Comparison of ENCODE assay signal across 21 cellular contexts in the genomic region with DNA sequence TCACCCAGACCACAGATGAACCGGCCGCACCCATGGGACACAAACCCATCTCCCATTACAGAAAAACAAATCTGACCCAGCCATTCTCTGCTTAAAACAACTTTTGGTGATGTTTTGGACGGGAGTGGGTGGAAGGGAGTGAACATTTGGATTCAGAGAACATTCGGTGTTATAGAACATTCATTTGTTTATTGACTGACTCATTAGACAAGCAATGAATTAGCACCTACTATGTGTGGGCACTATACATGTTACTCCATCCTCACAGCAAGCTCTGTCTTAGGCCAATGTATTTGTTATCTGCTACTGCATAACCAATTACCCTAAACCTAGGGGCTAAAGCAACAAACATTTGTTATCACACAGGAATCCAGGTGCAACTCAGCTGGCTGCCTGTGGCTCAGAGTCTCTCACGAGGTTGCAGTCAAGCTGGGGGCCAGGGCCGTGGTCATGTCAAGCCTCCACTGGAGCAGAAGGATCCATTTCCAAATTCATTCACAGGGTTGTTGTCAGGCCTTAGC. TPM values are rescaled to one million over a fixed set of nuclear protein-coding genes. Genes with fewer than 3 reads are reported as not detected.
DNase-seq lines count a peak whose midpoint lies in the region; ATAC-seq and TF ChIP-seq lines count a peak whose summit lies in the region.
"Had no signal": no experiment of that assay in that cellular context is flagged by ENCODE, and none has a peak within 500 bp of the region (broad histone marks: within the 10 kb centered on the region; RNA-seq: fewer than 3 reads in every experiment).

No MANE protein-coding gene starts in this region.

- H3K4me3 ChIP-seq in fibroblast of villous mesenchyme (ENCODE audit: low read depth, low read length): no peak overlapping the region
- H3K4me3 ChIP-seq: cardiac muscle cell, esophagus squamous epithelium, MG63, neural progenitor cell, Peyer's patch, transverse colon had no signal

- no peak overlapping the region for H3K4me3 Mint-ChIP-seq in activated naive CD4-positive, alpha-beta T cell treated with anti-CD3 and anti-CD28 coated beads, Interleukin-2, amount 10 ng/mL, durations not matched to agents 7 days and 5 days
- H3K4me3 Mint-ChIP-seq: activated CD8-positive, alpha-beta T cell treated with anti-CD3 and anti-CD28 coated beads, Interleukin-2, amount 10 ng/mL, durations not matched to agents 7 days and 5 days; activated naive CD8-positive, alpha-beta T cell treated with anti-CD3 and anti-CD28 coated beads, Interleukin-2, amount 10 ng/mL, durations not matched to agents 7 days and 5 days; activated T-cell treated with anti-CD3 and anti-CD28 coated beads, Interleukin-2, amount 50 U/mL, for 72 hours; neural progenitor cell; stimulated activated naive B cell treated with anti-CD40 and anti-IgM and Interleukin-4, amounts not matched to agents 10 μg/mL and 1 μg/mL and 100 μg/mL, for 72 hours had no signal

- peaks cover 1% of the 10 kb centered on the region for H3K36me3 Mint-ChIP-seq in activated naive CD4-positive, alpha-beta T cell treated with anti-CD3 and anti-CD28 coated beads, Interleukin-2, amount 10 ng/mL, durations not matched to agents 7 days and 5 days
- peaks cover 6 to 24% of the 10 kb centered on the region in 2 donors for H3K36me3 Mint-ChIP-seq in activated naive CD4-positive, alpha-beta T cell treated with anti-CD3 and anti-CD28 coated beads, Interleukin-2, amount 50 U/mL, for 72 hours
- H3K36me3 Mint-ChIP-seq: activated naive CD8-positive, alpha-beta T cell treated with anti-CD3 and anti-CD28 coated beads, Interleukin-2, amount 10 ng/mL, durations not matched to agents 7 days and 5 days had no signal

- no peak for DNase-seq in activated naive CD4-positive, alpha-beta T cell treated with anti-CD3 and anti-CD28 coated beads, Interleukin-2, amount 10 ng/mL, durations not matched to agents 7 days and 5 days
- no peak for DNase-seq in activated naive CD4-positive, alpha-beta T cell treated with anti-CD3 and anti-CD28 coated beads, Interleukin-2, amount 50 U/mL, for 72 hours (ENCODE audit: low spot score in 2 of 2)
- DNase-seq in astrocyte of the hippocampus (ENCODE audit: low read depth, low spot score): peak; percentile 49
- DNase-seq in fibroblast of villous mesenchyme (ENCODE audit: low read depth): peak; percentile 71
- no peak for DNase-seq in NCI-H2081 (lab: John Stamatoyannopoulos, UW)
- DNase-seq in stimulated activated CD4-positive, alpha-beta T cell treated with anti-CD3 and anti-CD28 coated beads, Interleukin-15, amount 100 ng/mL, for 24 hours: no peak
- no peak for DNase-seq in GM19240 (ENCODE audit: insufficient read length, low spot score)
- DNase-seq: activated CD8-positive, alpha-beta T cell treated with anti-CD3 and anti-CD28 coated beads, Interleukin-2, amount 10 ng/mL, durations not matched to agents 7 days and 5 days; activated naive CD8-positive, alpha-beta T cell treated with anti-CD3 and anti-CD28 coated beads, Interleukin-2, amount 10 ng/mL, durations not matched to agents 7 days and 5 days; activated T-cell treated with anti-CD3 and anti-CD28 coated beads, Interleukin-2, amount 50 U/mL, for 72 hours; esophagus squamous epithelium; MG63; midbrain; Peyer's patch; SK-N-SH; stimulated activated naive B cell treated with anti-CD40 and anti-IgM and Interleukin-4, amounts not matched to agents 10 μg/mL and 1 μg/mL and 100 μg/mL, for 72 hours; T-helper 9 cell; transverse colon had no signal

- ATAC-seq in activated naive CD4-positive, alpha-beta T cell treated with anti-CD3 and anti-CD28 coated beads, Interleukin-2, amount 50 U/mL, for 72 hours: no peak
- ATAC-seq in HG02981 (IDR thresholded peaks at IDR 0.05; ENCODE audit: unreplicated experiment): no peak
- ATAC-seq: activated CD8-positive, alpha-beta T cell treated with anti-CD3 and anti-CD28 coated beads, Interleukin-2, amount 10 ng/mL, durations not matched to agents 7 days and 5 days; activated T-cell treated with anti-CD3 and anti-CD28 coated beads, Interleukin-2, amount 50 U/mL, for 72 hours; stimulated activated naive B cell treated with anti-CD40 and anti-IgM and Interleukin-4, amounts not matched to agents 10 μg/mL and 1 μg/mL and 100 μg/mL, for 72 hours had no signal

- CTCF ChIA-PET in activated naive CD4-positive, alpha-beta T cell treated with anti-CD3 and anti-CD28 coated beads, Interleukin-2, amount 10 ng/mL, durations not matched to agents 7 days and 5 days (lab: Charles Lee): interaction anchor here (1.4 kb wide), 1 partner anchor 114 kb away, joined by 3 read pairs; no protein-coding TSS in a partner anchor

- peaks cover 19% of the 10 kb centered on the region for H3K27me3 Mint-ChIP-seq in activated naive CD4-positive, alpha-beta T cell treated with anti-CD3 and anti-CD28 coated beads, Interleukin-2, amount 10 ng/mL, durations not matched to agents 7 days and 5 days
- H3K27me3 Mint-ChIP-seq: activated naive CD8-positive, alpha-beta T cell treated with anti-CD3 and anti-CD28 coated beads, Interleukin-2, amount 10 ng/mL, durations not matched to agents 7 days and 5 days; stimulated activated naive B cell treated with anti-CD40 and anti-IgM and Interleukin-4, amounts not matched to agents 10 μg/mL and 1 μg/mL and 100 μg/mL, for 72 hours had no signal

- H3K4me1 Mint-ChIP-seq in activated naive CD4-positive, alpha-beta T cell treated with anti-CD3 and anti-CD28 coated beads, Interleukin-2, amount 10 ng/mL, durations not matched to agents 7 days and 5 days: peaks cover 3% of the 10 kb centered on the region

- peak overlapping the region; percentile 29 for H3K27ac Mint-ChIP-seq in activated naive CD4-positive, alpha-beta T cell treated with anti-CD3 and anti-CD28 coated beads, Interleukin-2, amount 10 ng/mL, durations not matched to agents 7 days and 5 days
- H3K27ac Mint-ChIP-seq in activated naive CD4-positive, alpha-beta T cell treated with anti-CD3 and anti-CD28 coated beads, Interleukin-2, amount 50 U/mL, for 72 hours: peak overlapping the region in 1 of 2 donors; percentile 76
- H3K27ac Mint-ChIP-seq: activated CD8-positive, alpha-beta T cell treated with anti-CD3 and anti-CD28 coated beads, Interleukin-2, amount 10 ng/mL, durations not matched to agents 7 days and 5 days; activated naive CD8-positive, alpha-beta T cell treated with anti-CD3 and anti-CD28 coated beads, Interleukin-2, amount 10 ng/mL, durations not matched to agents 7 days and 5 days; neural progenitor cell; stimulated activated naive B cell treated with anti-CD40 and anti-IgM and Interleukin-4, amounts not matched to agents 10 μg/mL and 1 μg/mL and 100 μg/mL, for 72 hours had no signal

- TF ChIP-seq CTCF in fibroblast of villous mesenchyme (IDR thresholded peaks at IDR 0.05; ENCODE audit: insufficient read depth, low read depth, low read length): no peak

- H3K9me3 Mint-ChIP-seq in activated naive CD4-positive, alpha-beta T cell treated with anti-CD3 and anti-CD28 coated beads, Interleukin-2, amount 10 ng/mL, durations not matched to agents 7 days and 5 days: peaks cover 14% of the 10 kb centered on the region
- H3K9me3 Mint-ChIP-seq in activated naive CD4-positive, alpha-beta T cell treated with anti-CD3 and anti-CD28 coated beads, Interleukin-2, amount 50 U/mL, for 72 hours: peaks cover 12 to 17% of the 10 kb centered on the region in 2 donors

RNA-seq across cellular contexts. Expression of a gene that starts 5.1 kb away (rescaled TPM):
- total RNA-seq in activated naive CD4-positive, alpha-beta T cell treated with anti-CD3 and anti-CD28 coated beads, Interleukin-2, amount 50 U/mL, for 72 hours: 10 to 100 TPM; 37.0 to 52.9 TPM
- 89.5 and 139 TPM in 2 replicates for total RNA-seq in fibroblast of villous mesenchyme

RNA-seq across cellular contexts. Expression of a gene that starts 58.0 kb away (rescaled TPM):
- 10 to 100 TPM; 12.0 to 17.6 TPM for total RNA-seq in activated naive CD4-positive, alpha-beta T cell treated with anti-CD3 and anti-CD28 coated beads, Interleukin-2, amount 50 U/mL, for 72 hours
- total RNA-seq in fibroblast of villous mesenchyme: 98.2 and 246 TPM in 2 replicates

Comparison
In these comparisons a context has a peak if more than half of its experiments do, and no peak if none do; other contexts are left out.
1. DNase-seq: peak in astrocyte of the hippocampus (single experiment) and fibroblast of villous mesenchyme (single experiment); none in activated naive CD4-positive, alpha-beta T cell treated with anti-CD3 and anti-CD28 coated beads, Interleukin-2, amount 10 ng/mL, durations not matched to agents 7 days and 5 days (single experiment), activated naive CD4-positive, alpha-beta T cell treated with anti-CD3 and anti-CD28 coated beads, Interleukin-2, amount 50 U/mL, for 72 hours (0 of 2), NCI-H2081 (0 of 2), stimulated activated CD4-positive, alpha-beta T cell treated with anti-CD3 and anti-CD28 coated beads, Interleukin-15, amount 100 ng/mL, for 24 hours (single experiment) and GM19240 (single experiment).